ENCODE assay signal across 25 cellular contexts in the genomic region with DNA sequence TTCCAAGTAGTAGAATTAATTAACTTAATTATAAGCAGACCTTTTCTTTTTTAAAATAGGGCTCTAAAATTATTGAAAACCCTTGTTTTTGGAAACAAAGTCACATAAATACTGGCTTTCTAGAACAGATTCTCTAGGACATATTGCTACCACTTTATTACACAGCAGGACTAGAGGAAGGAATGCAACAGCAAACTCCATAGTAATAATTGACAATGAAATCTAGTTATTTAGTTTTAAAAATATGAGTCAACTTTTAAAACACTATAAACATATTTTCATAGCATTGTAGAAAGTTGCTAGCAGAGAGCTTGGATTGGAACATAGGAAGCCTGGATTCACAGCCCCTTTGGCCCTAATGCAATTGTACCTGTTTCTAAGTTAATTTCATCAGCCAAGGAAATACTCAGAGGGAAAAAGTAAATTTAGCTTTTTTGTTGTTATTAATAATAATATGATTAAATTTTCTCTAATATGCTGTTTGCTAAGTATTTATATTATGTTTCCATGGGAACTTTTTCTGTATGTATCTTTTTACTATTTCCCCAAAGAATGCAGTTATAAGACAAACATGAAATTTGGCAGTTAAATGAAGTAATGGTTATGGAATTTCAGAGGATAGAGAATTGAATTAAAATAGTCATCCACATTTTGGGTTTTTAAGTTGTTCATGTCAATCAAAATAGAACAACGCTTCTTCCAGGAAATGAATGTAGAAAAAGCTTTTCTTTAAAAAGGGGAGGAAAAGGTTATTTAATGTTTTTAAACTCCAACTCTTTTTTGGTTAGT. TPM values are rescaled to one million over a fixed set of nuclear protein-coding genes. Genes with fewer than 3 reads are reported as not detected.
DNase-seq lines count a peak whose midpoint lies in the region; ATAC-seq, FAIRE-seq and TF ChIP-seq lines count a peak whose summit lies in the region.
"Had no signal": no experiment of that assay in that cellular context is flagged by ENCODE, and none has a peak within 500 bp of the region (broad histone marks: within the 10 kb centered on the region; RNA-seq: fewer than 3 reads in every experiment).

No MANE protein-coding gene starts in this region.

- H3K79me1 ChIP-seq in IMR-90 (ENCODE audit: low read depth in 1 of 2, low read length in 2 of 2), result peaks cover 7 to 18% of the 10 kb centered on the region in 2 experiments; a peak in 3 of 4 replicates

- TF ChIP-seq POLR2A in IMR-90 (IDR thresholded peaks at IDR 0.05; ENCODE audit: low read depth, low read length), result no peak

- no TSS peak for BruUV-seq in IMR-90 (replicated peaks; lab: Mats Ljungman, UMichigan)

- CTCF ChIA-PET in IMR-90 (lab: Yijun Ruan, JAX), result interaction anchor here (0.6 to 1.4 kb wide), 4 partner anchors 9 to 1232 kb away, joined by 3 to 6 read pairs (median 3); no protein-coding TSS in a partner anchor

- no peak overlapping the region for H2BK15ac ChIP-seq in IMR-90 (ENCODE audit: low read depth, low read length)

- 0 out of 2 replicates have a peak, but pooled peaks have one; percentile 1 for TF ChIP-seq RAD21 in IMR-90 (IDR thresholded peaks at IDR 0.05; ENCODE audit: low read length)

- H3K9me3 ChIP-seq in IMR-90 (ENCODE audit: control insufficient read depth, insufficient read depth, low read length), result no peaks in the 10 kb centered on the region
- no peaks in the 10 kb centered on the region for H3K9me3 ChIP-seq in kidney (ENCODE audit: control insufficient read depth in 1 of 2, low read length in 2 of 2)
- H3K9me3 ChIP-seq: heart left ventricle, thyroid gland had no signal

- H2BK120ac ChIP-seq in IMR-90 (ENCODE audit: low read depth, low read length), result no peak overlapping the region

- DNase-seq in IMR-90 (peak; percentile 55), cardiac fibroblast (ENCODE audit: low read depth in 2 of 2) (peak in 1 of 2 donors; percentile 53), hepatic stellate cell (ENCODE audit: low spot score) (peak; percentile 43), kidney (no peak), substantia nigra (lab: John Stamatoyannopoulos, UW) (no peak), COR-L47 (lab: John Stamatoyannopoulos, UW) (no peak), GF-D8 (lab: John Stamatoyannopoulos, UW) (no peak)
- DNase-seq: activated CD4-positive, alpha-beta T cell treated with anti-CD3 and anti-CD28 coated beads, Interleukin-2, amount 50 U/mL, for 1 hour; activated naive CD4-positive, alpha-beta T cell; aorta; H9; heart left ventricle; naive thymus-derived CD4-positive, alpha-beta T cell; NCI-H2029; NCI-H446; NK-92 treated with Interleukin-12 subunit alpha and Interleukin-12 subunit beta, amount 100 ng/mL, for 24 hours; posterior cingulate gyrus; RPMI8226; SW 1271; thyroid gland had no signal

- H3K9ac ChIP-seq in IMR-90 (ENCODE audit: low read depth, low read length) (no peak overlapping the region), kidney (ENCODE audit: low read length in 2 of 2) (no peak overlapping the region)

- H2AK5ac ChIP-seq in IMR-90 (ENCODE audit: low read depth, low read length), result no peak overlapping the region

- H3K4me2 ChIP-seq in IMR-90 (ENCODE audit: low read depth, low read length), result no peak overlapping the region

- POLR2A ChIA-PET in IMR-90 (lab: Charles Lee; ENCODE audit: unreplicated experiment), result no interaction called here

- no peak overlapping the region for H3K56ac ChIP-seq in IMR-90 (ENCODE audit: extremely low read depth, insufficient read depth, low read length)

- H2AK9ac ChIP-seq in IMR-90 (replicated peaks; ENCODE audit: low read depth, low read length, poor library complexity), result no peak overlapping the region

- no peak overlapping the region for H3K4me3 ChIP-seq in ACC112 (ENCODE audit: low read depth, low read length)
- no peak overlapping the region for H3K4me3 ChIP-seq in IMR-90 (ENCODE audit: insufficient read depth, low read depth, low read length)
- no peak overlapping the region for H3K4me3 ChIP-seq in cardiac fibroblast (replicated peaks in 1 of 2; ENCODE audit: low read depth in 2 of 2, low read length in 2 of 2)
- no peak overlapping the region for H3K4me3 ChIP-seq in kidney (ENCODE audit: low read length in 2 of 2)
- H3K4me3 ChIP-seq: heart left ventricle, lung, thyroid gland had no signal

- H4K8ac ChIP-seq in IMR-90 (ENCODE audit: low read depth in 2 of 2, low read length in 2 of 2), result no peak overlapping the region

- in situ Hi-C loops in IMR-90 (cut with MboI; ENCODE audit: low sequenced_read_pairs), result no loop called here

- peaks cover 5% of the 10 kb centered on the region; the same call in 1 of the 2 replicates for H3K9me1 ChIP-seq in IMR-90 (ENCODE audit: insufficient read depth, low read length)

- H4K91ac ChIP-seq in IMR-90 (ENCODE audit: insufficient read depth, low read depth, low read length), result no peak overlapping the region

- H3K18ac ChIP-seq in IMR-90 (ENCODE audit: low read depth, low read length), result 0 out of 2 replicates have a peak overlapping the region, but pooled peaks have one; percentile 32

- no peak for FAIRE-seq in kidney (lab: Jason Lieb, UNC)
- FAIRE-seq: A204.1, islet of Langerhans, TTC549 had no signal

- no CpG with 5 or more reads among the region's 1 CpG for WGBS in IMR-90 (ENCODE audit: extremely low coverage in 2 of 2, insufficient read length in 1 of 2), 2 experiments

- no peak overlapping the region for H3K14ac ChIP-seq in IMR-90 (replicated peaks; ENCODE audit: low read depth, low read length)

- no peaks in the 10 kb centered on the region for H3K27me3 ChIP-seq in ACC112 (ENCODE audit: insufficient read depth, low read length)
- no peaks in the 10 kb centered on the region for H3K27me3 ChIP-seq in IMR-90 (ENCODE audit: control insufficient read depth, insufficient read depth, low read length)
- H3K27me3 ChIP-seq: heart left ventricle, thyroid gland had no signal

- H4K20me1 ChIP-seq in IMR-90 (ENCODE audit: insufficient read depth, low read length), result no peaks in the 10 kb centered on the region

- ATAC-seq in IMR-90 (ENCODE audit: low read depth), result peak; percentile 68
- ATAC-seq: naive thymus-derived CD4-positive, alpha-beta T cell had no signal

- H3K27ac ChIP-seq in ACC112 (ENCODE audit: low read depth, low read length) (peak overlapping the region; percentile 64), IMR-90 (ENCODE audit: insufficient read depth, low read length) (no peak overlapping the region; the same call in 1 of the 2 replicates), kidney (ENCODE audit: low read depth in 2 of 2, low read length in 2 of 2) (no peak overlapping the region), substantia nigra (ENCODE audit: low read depth, low read length, poor library complexity, severe bottlenecking) (no peak overlapping the region)
- H3K27ac ChIP-seq: thyroid gland had no signal

- TF ChIP-seq CTCF in IMR-90 (conservative IDR thresholded peaks at IDR 0.05; ENCODE audit: low read depth, low read length) (peak; percentile 55), cardiac fibroblast (IDR thresholded peaks at IDR 0.05; ENCODE audit: low read depth, low read length) (peak; percentile 40), kidney (IDR thresholded peaks at IDR 0.05; ENCODE audit: borderline replicate concordance, extremely low read depth, insufficient read depth) (no peak)

- H3K4ac ChIP-seq in IMR-90 (ENCODE audit: low read depth, low read length), result no peak overlapping the region

- H3K23ac ChIP-seq in IMR-90 (ENCODE audit: low read depth, low read length), result no peak overlapping the region

- H3K36me3 ChIP-seq in ACC112 (ENCODE audit: insufficient read depth, low read length) (peaks cover 21% of the 10 kb centered on the region), IMR-90 (ENCODE audit: control insufficient read depth, insufficient read depth, low read length) (peaks cover 8% of the 10 kb centered on the region; the same call in 1 of the 2 replicates), kidney (ENCODE audit: control insufficient read depth in 1 of 2, insufficient read depth in 2 of 2, low read length in 2 of 2) (no peaks in the 10 kb centered on the region)
- H3K36me3 ChIP-seq: thyroid gland had no signal

- H2AFZ ChIP-seq in ACC112 (ENCODE audit: low read length, unreplicated experiment) (peak overlapping the region; percentile 3), IMR-90 (replicated peaks; ENCODE audit: low read length, poor library complexity) (no peak overlapping the region)

- H3K79me2 ChIP-seq in ACC112 (ENCODE audit: control insufficient read depth, insufficient read depth, low read length, unreplicated experiment), result no peaks in the 10 kb centered on the region

- no peak overlapping the region for H2BK20ac ChIP-seq in IMR-90 (ENCODE audit: low read depth, low read length)

- peak overlapping the region; percentile 60 for H2BK5ac ChIP-seq in IMR-90 (ENCODE audit: low read depth, low read length, poor library complexity, severe bottlenecking)

- H3K4me1 ChIP-seq in ACC112 (ENCODE audit: control insufficient read depth, insufficient read depth, low read length, unreplicated experiment) (peaks cover 29% of the 10 kb centered on the region), IMR-90 (ENCODE audit: control insufficient read depth, insufficient read depth, low read length) (peaks cover 5% of the 10 kb centered on the region; the same call in 1 of the 2 replicates), kidney (ENCODE audit: control insufficient read depth in 1 of 2, insufficient read depth in 1 of 2, low read depth in 1 of 2, low read length in 2 of 2) (no peaks in the 10 kb centered on the region)

- no peak overlapping the region for H4K5ac ChIP-seq in IMR-90 (ENCODE audit: low read depth, low read length)

- intact Hi-C loops in IMR-90 (cut with micrococcal nuclease), result loop anchor here (2.0 kb wide), 1 partner anchor 42 kb away; no protein-coding TSS in a partner anchor
- intact Hi-C loops in kidney (cut with DNase I), result no loop called here

- dilution Hi-C loops in IMR-90 (cut with HindIII; ENCODE audit: low sequenced_read_pairs, unreplicated experiment), result no loop called here

TF ChIP-seq in IMR-90, 13 proteins besides CTCF, POLR2A, EP300 and RAD21 (continues in another document):
- TF ChIP-seq CEBPB (IDR thresholded peaks at IDR 0.05; ENCODE audit: low read depth, low read length) (no peak), BHLHE40 (IDR thresholded peaks at IDR 0.05; ENCODE audit: low read depth, low read length) (no peak), CHD1 (IDR thresholded peaks at IDR 0.05; ENCODE audit: low read depth, low read length) (no peak), RCOR1 (IDR thresholded peaks at IDR 0.05; ENCODE audit: insufficient replicate concordance, low read length) (no peak), MXI1 (IDR thresholded peaks at IDR 0.05; ENCODE audit: borderline replicate concordance, low read depth, low read length) (no peak)

RNA-seq across cellular contexts. Expression of a gene that starts 45.6 kb away (rescaled TPM):
- total RNA-seq in IMR-90 (2012; rRNA removed), result 158 and 159 TPM in 2 replicates
- polyA plus RNA-seq in IMR-90 (2012; rRNA removed), result 45.3 and 47.5 TPM in 2 replicates
- polyA plus RNA-seq in IMR-90 (2012; cell fraction: cytosol; rRNA removed), result 20.7 and 25.5 TPM in 2 replicates
- 17.1 and 53.0 TPM in 2 replicates for polyA plus RNA-seq in IMR-90 (2012; cell fraction: nucleus; rRNA removed; ENCODE audit: low replicate concordance)
- total RNA-seq in kidney, result 226 TPM
- 2.1 TPM for polyA plus RNA-seq in kidney (ENCODE audit: insufficient read depth, low read depth, low replicate concordance)

Comparison
In these comparisons a context has a peak if more than half of its experiments do, and no peak if none do; other contexts are left out.
1. DNase-seq: peak in IMR-90 (single experiment) and hepatic stellate cell (single experiment); none in kidney (single experiment), substantia nigra (0 of 49), COR-L47 (single experiment) and GF-D8 (single experiment).